8 cellular contexts compared by ENCODE assay signal in the genomic region with DNA sequence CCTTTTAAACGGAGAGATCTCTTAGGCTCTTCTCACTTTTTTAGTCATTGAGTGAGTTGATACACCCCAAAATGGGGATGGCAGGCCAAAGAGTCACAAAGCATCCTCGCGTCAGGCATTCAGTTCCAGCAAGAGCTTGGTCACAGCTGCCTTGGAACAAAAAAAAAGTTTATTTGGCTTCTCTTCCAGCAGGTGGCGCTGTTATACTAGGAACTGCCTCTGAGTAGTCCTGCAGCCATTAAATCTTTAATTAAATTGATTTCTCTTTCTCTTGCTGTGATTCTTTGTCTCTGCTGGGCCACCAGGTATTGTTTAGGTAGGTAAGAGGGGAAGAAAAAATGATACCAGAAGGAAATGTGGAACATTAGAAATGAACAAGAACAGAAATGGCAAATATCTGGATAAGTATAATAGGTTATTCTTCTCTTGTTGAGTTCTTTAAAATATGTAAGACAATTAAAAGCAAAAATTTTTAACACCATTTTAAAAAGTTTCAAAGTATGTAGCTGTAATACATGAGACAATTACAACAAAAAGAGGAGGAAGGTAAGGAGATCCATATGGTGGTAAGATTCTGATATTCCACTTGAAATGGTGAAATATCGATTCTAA.
DNase-seq lines count a peak whose midpoint lies in the region; ATAC-seq and TF ChIP-seq lines count a peak whose summit lies in the region.

No MANE protein-coding gene starts in this region.

- no peak overlapping the region for H3K4me3 Mint-ChIP-seq in osteocyte (ENCODE audit: unreplicated experiment)

- H3K4me1 ChIP-seq in OCI-LY7 (ENCODE audit: insufficient read depth, low read length, poor library complexity, severe bottlenecking) (no peaks in the 10 kb centered on the region), aorta (ENCODE audit: control insufficient read depth in 1 of 2, insufficient read depth in 2 of 2, low read length in 2 of 2) (no peaks in the 10 kb centered on the region)

- POLR2A ChIA-PET in OCI-LY7 (lab: Charles Lee): interaction anchor here (0.7 kb wide), 1 partner anchor 295 kb away, joined by 3 read pairs; no protein-coding TSS in a partner anchor

- in situ Hi-C loops in KBM-7 (cut with MboI; ENCODE audit: low pct_unique_long_range_greater_than_20kb, low sequenced_read_pairs): loop anchor here (25.0 kb wide), 1 partner anchor 531 kb away; a partner anchor contains a TSS

- no peak overlapping the region for H3K27ac Mint-ChIP-seq in osteocyte (ENCODE audit: unreplicated experiment)

- no TSS peak for BruUV-seq in OCI-LY7 (replicated peaks; lab: Mats Ljungman, UMichigan)

- 20 to 22% methylated on average over 5 of the region's 5 CpGs for WGBS in aorta, 2 donors

- DNase-seq in AG08396 (ENCODE audit: low spot score) (peak; percentile 72), KBM-7 (peak; percentile 61), OCI-LY7 (ENCODE audit: low spot score) (peak; percentile 56), foreskin melanocyte (peak; percentile 34), osteocyte (ENCODE audit: extremely low spot score, unreplicated experiment) (no peak), aorta (no peak)
- DNase-seq in activated T-helper 9 cell treated with anti-CD3 and anti-CD28 coated beads, Interleukin-2, amount 50 U/mL, for 16 hours (ENCODE audit: low read depth): peak; percentile 6

- CTCF ChIA-PET in OCI-LY7 (lab: Charles Lee; ENCODE audit: unreplicated experiment): no interaction called here

- H2AFZ ChIP-seq in OCI-LY7 (ENCODE audit: low read length): no peak overlapping the region

- H3K9me2 ChIP-seq in OCI-LY7 (ENCODE audit: insufficient read depth, low read length): no peaks in the 10 kb centered on the region

- ATAC-seq in GM18868 (IDR thresholded peaks at IDR 0.05; ENCODE audit: unreplicated experiment) (peak; percentile 67), aorta (ENCODE audit: low FRiP score) (peak; percentile 81)

- intact Hi-C loops in OCI-LY7 (cut with micrococcal nuclease; ENCODE audit: unreplicated experiment) (loop anchor here (1.0 to 5.0 kb wide), 5 partner anchors 167 to 526 kb away; no protein-coding TSS in a partner anchor), aorta (cut with DNase I) (loop anchor here (1.0 to 10.0 kb wide), 4 partner anchors 194 to 531 kb away; no protein-coding TSS in a partner anchor)

- H3K36me3 ChIP-seq in OCI-LY7 (ENCODE audit: insufficient read depth, low read length): no peaks in the 10 kb centered on the region
- no peaks in the 10 kb centered on the region for H3K36me3 ChIP-seq in aorta (ENCODE audit: control insufficient read depth in 1 of 2, insufficient read depth in 2 of 2, low read length in 1 of 2)

- H3K27me3 ChIP-seq in aorta (ENCODE audit: control insufficient read depth in 1 of 2, insufficient read depth in 2 of 2, low read length in 1 of 2): no peaks in the 10 kb centered on the region

- peak; percentile 80 for TF ChIP-seq CTCF in OCI-LY7 (conservative IDR thresholded peaks at IDR 0.05; ENCODE audit: low read length)
- TF ChIP-seq CTCF in osteocyte (IDR thresholded peaks at IDR 0.05): peak; percentile 88

- H3K27ac ChIP-seq in OCI-LY7 (ENCODE audit: low read depth, low read length, poor library complexity, severe bottlenecking): no peak overlapping the region
- H3K27ac ChIP-seq in aorta (ENCODE audit: low read depth in 1 of 2, low read length in 2 of 2): no peak overlapping the region

- H3K4me1 Mint-ChIP-seq in osteocyte (ENCODE audit: unreplicated experiment): no peaks in the 10 kb centered on the region

- no peak overlapping the region for H3K4me3 ChIP-seq in OCI-LY7 (ENCODE audit: low read depth, low read length, poor library complexity, severe bottlenecking)
- H3K4me3 ChIP-seq in aorta (ENCODE audit: low read length in 2 of 2): no peak overlapping the region

- H3K27me3 Mint-ChIP-seq in osteocyte (ENCODE audit: unreplicated experiment): peaks cover 56% of the 10 kb centered on the region

- no peaks in the 10 kb centered on the region for H3K9me3 Mint-ChIP-seq in osteocyte (ENCODE audit: unreplicated experiment)

- no peaks in the 10 kb centered on the region for H4K20me1 ChIP-seq in OCI-LY7 (ENCODE audit: insufficient read depth, low read length)

- H3K36me3 Mint-ChIP-seq in osteocyte (ENCODE audit: unreplicated experiment): peaks cover 2% of the 10 kb centered on the region

- no peaks in the 10 kb centered on the region for H3K79me2 ChIP-seq in OCI-LY7 (ENCODE audit: insufficient read depth, low read depth, low read length)

- no peaks in the 10 kb centered on the region for H3K9me3 ChIP-seq in OCI-LY7 (ENCODE audit: low read length)
- no peaks in the 10 kb centered on the region for H3K9me3 ChIP-seq in aorta (ENCODE audit: control insufficient read depth, low read length)

- no peak overlapping the region for H3K4me2 ChIP-seq in OCI-LY7 (ENCODE audit: low read length)

Comparison
In these comparisons a context has a peak if more than half of its experiments do, and no peak if none do; other contexts are left out.
1. DNase-seq: peak in AG08396 (single experiment), KBM-7 (single experiment), OCI-LY7 (single experiment), activated T-helper 9 cell treated with anti-CD3 and anti-CD28 coated beads, Interleukin-2, amount 50 U/mL, for 16 hours (single experiment) and foreskin melanocyte (single experiment); none in osteocyte (single experiment) and aorta (0 of 2).